ENCODE assay signal across 8 cellular contexts in genomic region chr19:1264801-1265610, GRCh38. TPM values are rescaled to one million over a fixed set of nuclear protein-coding genes. Genes with fewer than 3 reads are reported as not detected.
A peak's percentile ranks its signal among the peaks of the same experiment; 100 is the strongest.
DNase-seq lines count a peak whose midpoint lies in the region; ATAC-seq and TF ChIP-seq lines count a peak whose summit lies in the region.

No MANE protein-coding gene starts in this region.

- peak; percentile 84 for DNase-seq in AG20443 (ENCODE audit: low spot score)
- DNase-seq in astrocyte of the hippocampus (ENCODE audit: low read depth, low spot score): peak; percentile 93
- DNase-seq in islet precursor cell: peak; percentile 98
- peak; percentile 73 for DNase-seq in stomach
- no peak for DNase-seq in NCI-H510A (lab: John Stamatoyannopoulos, UW)

- no peak for TF ChIP-seq EP300 in stomach (IDR thresholded peaks at IDR 0.05)

- H3K4me3 ChIP-seq in HUES48 (ENCODE audit: low read depth, low read length): 0 out of 2 replicates have a peak overlapping the region, but pooled peaks have one; percentile 28
- H3K4me3 ChIP-seq in stomach: peak overlapping the region in 1 of 4 donors; percentile 61

- no peak for ATAC-seq in GM21381 (IDR thresholded peaks at IDR 0.05; ENCODE audit: unreplicated experiment)
- ATAC-seq in GM21576 (IDR thresholded peaks at IDR 0.05; ENCODE audit: unreplicated experiment): no peak

- H3K27me3 ChIP-seq in HUES48 (ENCODE audit: control insufficient read depth, insufficient read depth, low read length) (peaks cover 11% of the 10 kb centered on the region), stomach (no peaks in the 10 kb centered on the region)

- no peak for TF ChIP-seq POLR2A in stomach (IDR thresholded peaks at IDR 0.05)

- no peak for TF ChIP-seq CTCF in stomach (IDR thresholded peaks at IDR 0.05)

- H3K4me1 ChIP-seq in HUES48 (ENCODE audit: control insufficient read depth, insufficient read depth, low read length) (peaks cover 46% of the 10 kb centered on the region), stomach (peaks cover 71 to 85% (median 82%) of the 10 kb centered on the region in 4 donors)

- H3K9me3 ChIP-seq in HUES48 (ENCODE audit: control insufficient read depth, insufficient read depth, low read length): no peaks in the 10 kb centered on the region
- H3K9me3 ChIP-seq in stomach: no peaks in the 10 kb centered on the region

- 68 to 79% (median 76%) methylated on average over 20 to 26 of the region's 26 CpGs for WGBS in stomach, 5 donors

- intact Hi-C loops in stomach (cut with DNase I; ENCODE audit: low total_unique reads): no loop called here

- H3K36me3 ChIP-seq in HUES48 (ENCODE audit: control insufficient read depth, insufficient read depth, low read length) (no peaks in the 10 kb centered on the region), stomach (no peaks in the 10 kb centered on the region)

- H3K27ac ChIP-seq in HUES48 (ENCODE audit: low read depth, low read length) (peak overlapping the region; percentile 57), stomach (peak overlapping the region; percentile 22 to 100 (median 100))

- H3K9ac ChIP-seq in HUES48 (ENCODE audit: low read depth, low read length): no peak overlapping the region

RNA-seq across cellular contexts. Expression of gene CIRBP, which starts 4.1 kb away (rescaled TPM):
- 100 to 1,000 TPM; 250 to 520 (median 327) TPM for total RNA-seq in stomach
- polyA plus RNA-seq in stomach: 100 to 1,000 TPM; 307 to 686 (median 385) TPM

RNA-seq across cellular contexts. Expression of gene FAM174C, which starts 10.3 kb away (rescaled TPM):
- 100 to 1,000 TPM in 2 of 5 donors, 10 to 100 TPM in 2, 1 to 10 TPM in 1; 6.2 to 240 (median 23.7) TPM for total RNA-seq in stomach
- 100 to 1,000 TPM in 1 of 3 donors, 10 to 100 TPM in 2; 75.8 to 102 (median 80.3) TPM for polyA plus RNA-seq in stomach

RNA-seq across cellular contexts. Expression of gene MIDN, which starts 16.6 kb away (rescaled TPM):
- total RNA-seq in stomach: 100 to 1,000 TPM in 1 of 5 donors, 10 to 100 TPM in 4; 31.6 to 118 (median 54.6) TPM
- polyA plus RNA-seq in stomach: 10 to 100 TPM; 17.0 to 29.2 (median 21.0) TPM

RNA-seq across cellular contexts. Expression of gene EFNA2, which starts 20.7 kb away (rescaled TPM):
- total RNA-seq in stomach: 10 to 100 TPM in 1 of 5 donors, under 1 TPM in 1, not detected in 3; 0.55 to 21.1 TPM
- polyA plus RNA-seq in stomach: under 1 TPM in 1 of 3 donors, not detected in 2; 0.15 TPM

RNA-seq across cellular contexts. Expression of gene ATP5F1D, which starts 23.5 kb away (rescaled TPM):
- total RNA-seq in stomach: 100 to 1,000 TPM in 2 of 5 donors, 10 to 100 TPM in 3; 26.4 to 905 (median 37.9) TPM
- 100 to 1,000 TPM; 355 to 508 (median 358) TPM for polyA plus RNA-seq in stomach
